In the genomic region with DNA sequence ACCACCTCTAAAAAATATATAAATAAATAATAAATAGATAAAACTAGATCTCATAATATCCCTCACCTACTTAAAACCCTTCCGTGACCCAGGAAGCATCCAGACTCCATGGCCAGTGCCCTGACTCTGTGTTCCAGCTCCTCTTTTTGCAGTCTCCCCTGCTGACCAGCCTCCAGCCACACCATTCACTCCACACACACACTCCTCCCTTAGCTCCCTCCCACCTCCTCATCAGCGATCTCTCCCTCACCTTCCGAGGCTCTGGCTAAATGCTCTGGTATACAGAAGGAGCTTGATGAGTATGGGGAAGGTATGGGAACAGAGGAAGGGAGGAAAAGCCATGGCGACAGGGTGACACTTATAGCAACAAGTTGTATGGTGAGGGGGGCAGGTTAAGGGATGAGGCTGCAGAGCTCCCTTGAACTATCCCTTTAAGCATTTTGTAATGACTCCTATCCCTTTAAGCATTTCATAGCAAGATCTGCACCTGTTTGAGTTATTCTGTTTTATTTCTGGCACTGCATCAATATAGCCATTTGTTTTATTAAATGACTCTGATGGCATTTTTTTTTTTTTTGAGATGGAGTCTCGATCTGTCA, we compare ENCODE assay signal across 11 cellular contexts.
"Had no signal": no experiment of that assay in that cellular context is flagged by ENCODE, and none has a peak within 500 bp of the region (broad histone marks: within the 10 kb centered on the region; RNA-seq: fewer than 3 reads in every experiment).

No MANE protein-coding gene starts in this region.

- H3K27me3 ChIP-seq: adrenal gland, colonic mucosa, testis had no signal

- H3K4me1 ChIP-seq: adrenal gland, foreskin keratinocyte, sigmoid colon had no signal

- H3K36me3 Mint-ChIP-seq: activated naive CD4-positive, alpha-beta T cell treated with anti-CD3 and anti-CD28 coated beads, Interleukin-2, amount 50 U/mL, for 24 hours; memory B cell had no signal

- H3K27ac Mint-ChIP-seq: activated CD8-positive, alpha-beta T cell treated with anti-CD3 and anti-CD28 coated beads for 36 hours; memory B cell; T-helper 17 cell had no signal

- H3K9me3 Mint-ChIP-seq: activated CD8-positive, alpha-beta T cell treated with anti-CD3 and anti-CD28 coated beads for 36 hours; activated naive CD4-positive, alpha-beta T cell treated with anti-CD3 and anti-CD28 coated beads, Interleukin-2, amount 50 U/mL, for 24 hours; memory B cell; neural crest cell had no signal

- H3K4me3 ChIP-seq: adrenal gland, colonic mucosa, sigmoid colon, stomach, testis had no signal

- H3K27ac ChIP-seq: adrenal gland, colonic mucosa, foreskin keratinocyte, sigmoid colon, stomach, testis had no signal

- H3K4me3 Mint-ChIP-seq: activated CD8-positive, alpha-beta T cell treated with anti-CD3 and anti-CD28 coated beads for 36 hours; activated naive CD4-positive, alpha-beta T cell treated with anti-CD3 and anti-CD28 coated beads, Interleukin-2, amount 50 U/mL, for 24 hours; memory B cell; neural crest cell; T-helper 17 cell had no signal

- H3K4me1 Mint-ChIP-seq: activated naive CD4-positive, alpha-beta T cell treated with anti-CD3 and anti-CD28 coated beads, Interleukin-2, amount 50 U/mL, for 24 hours; memory B cell had no signal

- H3K9me3 ChIP-seq: adrenal gland, colonic mucosa, sigmoid colon, stomach, testis had no signal

- H3K36me3 ChIP-seq: adrenal gland, colonic mucosa, sigmoid colon, stomach had no signal
